In the genomic region with DNA sequence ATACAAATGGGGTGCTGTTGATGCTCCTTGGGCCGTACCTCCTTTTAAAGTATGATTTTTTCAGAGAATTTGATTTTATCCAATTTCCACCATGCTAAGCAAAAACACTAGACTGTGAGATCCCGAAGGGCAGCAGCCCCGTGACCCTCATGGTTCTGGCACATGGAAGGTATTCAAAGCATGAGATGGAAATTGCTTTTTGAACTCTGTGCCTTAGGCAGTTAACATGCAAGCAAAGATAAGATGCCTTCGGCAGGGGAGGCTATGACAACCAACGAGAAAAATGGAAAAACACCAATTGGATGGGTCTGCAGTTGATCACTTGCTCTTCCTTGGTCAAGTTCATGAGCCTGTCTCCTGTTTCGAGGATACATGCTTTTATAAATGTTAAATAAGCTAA, we compare ENCODE assay signal across 1 cellular context.
TF ChIP-seq lines count a peak whose summit lies in the region.

No MANE protein-coding gene starts in this region.

TF ChIP-seq in GM23338, 12 proteins besides CTCF, POLR2A, EP300 and RAD21 (continued from another document):
- TF ChIP-seq ZNF462 (CRISPR knock-in tag; IDR thresholded peaks at IDR 0.05) (no peak), ZNF114 (CRISPR knock-in tag; IDR thresholded peaks at IDR 0.05) (no peak), CREB1 (CRISPR knock-in tag; IDR thresholded peaks at IDR 0.05; ENCODE audit: low read depth) (no peak), ETS1 (IDR thresholded peaks at IDR 0.05) (no peak), NANOG (IDR thresholded peaks at IDR 0.05; ENCODE audit: borderline replicate concordance) (no peak), EZH2phosphoT487 (IDR thresholded peaks at IDR 0.05; ENCODE audit: unreplicated experiment) (no peak), ZNF331 (CRISPR knock-in tag; IDR thresholded peaks at IDR 0.05; ENCODE audit: low read depth) (no peak), JUNB (IDR thresholded peaks at IDR 0.05; ENCODE audit: unreplicated experiment) (no peak), EZH2 (IDR thresholded peaks at IDR 0.05; ENCODE audit: low read depth, unreplicated experiment) (no peak), POLR2AphosphoS5 (IDR thresholded peaks at IDR 0.05; ENCODE audit: low read depth) (no peak)
- TF ChIP-seq, protein P1, sequence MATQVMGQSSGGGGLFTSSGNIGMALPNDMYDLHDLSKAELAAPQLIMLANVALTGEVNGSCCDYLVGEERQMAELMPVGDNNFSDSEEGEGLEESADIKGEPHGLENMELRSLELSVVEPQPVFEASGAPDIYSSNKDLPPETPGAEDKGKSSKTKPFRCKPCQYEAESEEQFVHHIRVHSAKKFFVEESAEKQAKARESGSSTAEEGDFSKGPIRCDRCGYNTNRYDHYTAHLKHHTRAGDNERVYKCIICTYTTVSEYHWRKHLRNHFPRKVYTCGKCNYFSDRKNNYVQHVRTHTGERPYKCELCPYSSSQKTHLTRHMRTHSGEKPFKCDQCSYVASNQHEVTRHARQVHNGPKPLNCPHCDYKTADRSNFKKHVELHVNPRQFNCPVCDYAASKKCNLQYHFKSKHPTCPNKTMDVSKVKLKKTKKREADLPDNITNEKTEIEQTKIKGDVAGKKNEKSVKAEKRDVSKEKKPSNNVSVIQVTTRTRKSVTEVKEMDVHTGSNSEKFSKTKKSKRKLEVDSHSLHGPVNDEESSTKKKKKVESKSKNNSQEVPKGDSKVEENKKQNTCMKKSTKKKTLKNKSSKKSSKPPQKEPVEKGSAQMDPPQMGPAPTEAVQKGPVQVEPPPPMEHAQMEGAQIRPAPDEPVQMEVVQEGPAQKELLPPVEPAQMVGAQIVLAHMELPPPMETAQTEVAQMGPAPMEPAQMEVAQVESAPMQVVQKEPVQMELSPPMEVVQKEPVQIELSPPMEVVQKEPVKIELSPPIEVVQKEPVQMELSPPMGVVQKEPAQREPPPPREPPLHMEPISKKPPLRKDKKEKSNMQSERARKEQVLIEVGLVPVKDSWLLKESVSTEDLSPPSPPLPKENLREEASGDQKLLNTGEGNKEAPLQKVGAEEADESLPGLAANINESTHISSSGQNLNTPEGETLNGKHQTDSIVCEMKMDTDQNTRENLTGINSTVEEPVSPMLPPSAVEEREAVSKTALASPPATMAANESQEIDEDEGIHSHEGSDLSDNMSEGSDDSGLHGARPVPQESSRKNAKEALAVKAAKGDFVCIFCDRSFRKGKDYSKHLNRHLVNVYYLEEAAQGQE (IDR thresholded peaks at IDR 0.05; ENCODE audit: unreplicated experiment): no peak
